Comparison of ENCODE assay signal across 4 cellular contexts in genomic region chr12:102449018-102449417, GRCh38. TPM values are rescaled to one million over a fixed set of nuclear protein-coding genes. Genes with fewer than 3 reads are reported as not detected.
"Had no signal": no experiment of that assay in that cellular context is flagged by ENCODE, and none has a peak within 500 bp of the region (broad histone marks: within the 10 kb centered on the region; RNA-seq: fewer than 3 reads in every experiment).

No MANE protein-coding gene starts in this region.

RNA-seq across cellular contexts. Expression of gene IGF1, which starts 31.3 kb away (rescaled TPM):
- total RNA-seq: OCI-LY7, PC-3, PC-9, RPMI7951 had no signal
